ENCODE assay signal across 1 cellular context in the genomic region with DNA sequence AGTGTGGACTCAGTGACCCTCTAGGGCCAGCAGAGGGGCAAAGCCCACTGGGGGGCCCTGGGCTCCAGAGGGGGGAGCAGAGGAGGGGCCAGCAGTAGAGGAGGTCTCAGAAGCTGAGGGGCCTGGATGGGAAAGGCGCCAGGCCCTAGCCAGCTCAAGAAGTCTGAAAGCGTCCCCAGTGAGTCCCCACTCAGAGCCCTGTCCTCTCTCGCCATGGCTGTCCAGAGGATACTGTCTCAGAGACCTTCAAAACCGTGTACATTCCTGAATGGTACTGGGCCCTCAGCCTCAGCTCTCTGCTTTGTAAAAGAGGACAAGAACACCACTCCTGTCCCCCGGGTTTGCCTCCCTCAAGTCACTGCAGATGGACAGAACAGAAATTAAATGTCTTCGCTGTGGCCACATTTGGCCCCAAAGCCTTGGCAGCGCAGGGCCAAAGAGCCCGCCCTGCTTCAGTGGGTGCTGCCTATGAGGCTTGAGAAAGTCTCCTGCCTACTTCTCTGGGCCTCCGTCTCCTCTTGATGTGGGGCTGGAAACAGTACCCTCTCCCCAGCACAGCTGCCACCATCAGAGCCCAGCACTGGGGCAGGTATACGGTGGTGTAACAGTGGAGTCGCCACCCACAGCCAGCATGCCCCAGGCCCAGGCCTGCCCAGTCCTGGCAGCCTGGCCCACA.
TF ChIP-seq lines count a peak whose summit lies in the region.

No MANE protein-coding gene starts in this region.

TF ChIP-seq in H1, 55 proteins besides CTCF, POLR2A, EP300 and RAD21:
- TF ChIP-seq SIRT6 (IDR thresholded peaks at IDR 0.05; ENCODE audit: low read length) = no peak
- no peak for TF ChIP-seq RNF2 (IDR thresholded peaks at IDR 0.05; ENCODE audit: borderline replicate concordance, low read depth, low read length, missing control alignments, poor library complexity, severe bottlenecking)
- no peak for TF ChIP-seq TBP (IDR thresholded peaks at IDR 0.05; ENCODE audit: low read depth, low read length)
- no peak for TF ChIP-seq TEAD4 (IDR thresholded peaks at IDR 0.05; ENCODE audit: low read depth, low read length)
- no peak for TF ChIP-seq BACH1 (IDR thresholded peaks at IDR 0.05; ENCODE audit: low read length)
- no peak for TF ChIP-seq TCF12 (IDR thresholded peaks at IDR 0.05; ENCODE audit: low read depth, low read length)
- no peak for TF ChIP-seq CHD1 (IDR thresholded peaks at IDR 0.05; ENCODE audit: low read depth, low read length)
- TF ChIP-seq RFX5 (IDR thresholded peaks at IDR 0.05; ENCODE audit: borderline replicate concordance, low read depth, low read length) = no peak
- no peak for TF ChIP-seq SIX5 (IDR thresholded peaks at IDR 0.05; ENCODE audit: low read depth, low read length)
- TF ChIP-seq TAF1 (IDR thresholded peaks at IDR 0.05; ENCODE audit: low read depth, low read length) = no peak
- no peak for TF ChIP-seq SP1 (IDR thresholded peaks at IDR 0.05; ENCODE audit: low read depth, low read length)
- TF ChIP-seq BRCA1 (IDR thresholded peaks at IDR 0.05; ENCODE audit: low read depth, low read length) = no peak
- no peak for TF ChIP-seq SP2 (IDR thresholded peaks at IDR 0.05; ENCODE audit: low read length)
